11 cellular contexts compared by ENCODE assay signal in genomic region chr2:160353166-160353565, GRCh38.
DNase-seq lines count a peak whose midpoint lies in the region; ATAC-seq, FAIRE-seq and TF ChIP-seq lines count a peak whose summit lies in the region.
"Had no signal": no experiment of that assay in that cellular context is flagged by ENCODE, and none has a peak within 500 bp of the region (broad histone marks: within the 10 kb centered on the region; RNA-seq: fewer than 3 reads in every experiment).

No MANE protein-coding gene starts in this region.

- H3K36me3 ChIP-seq in left ventricle myocardium inferior (no peaks in the 10 kb centered on the region), transverse colon (no peaks in the 10 kb centered on the region), thyroid gland (no peaks in the 10 kb centered on the region)
- H3K36me3 ChIP-seq: cardiac muscle cell had no signal

- DNase-seq in left ventricle myocardium inferior (no peak), left cardiac atrium (no peak), NAMALWA (ENCODE audit: low spot score) (peak; percentile 37), T47D (ENCODE audit: low read depth in 1 of 2, low spot score in 1 of 2) (peak; percentile 3 to 44), transverse colon (no peak), urothelium cell line (ENCODE audit: low spot score) (no peak), Right ventricle myocardium inferior (ENCODE audit: missing footprints) (no peak), thyroid gland (no peak)
- DNase-seq: NCI-H187 treated with DMSO at 0.1 percent for 48 hours, occipital lobe had no signal

- in situ Hi-C loops in T47D (cut with HindIII; ENCODE audit: low pct_unique_long_range_greater_than_20kb, low sequenced_read_pairs) (no loop called here), transverse colon (cut with MboI; ENCODE audit: low pct_ligation_motif_present in 1 of 4, low pct_unique_long_range_greater_than_20kb in 1 of 4, low sequenced_read_pairs in 3 of 4) (no loop called here)

- TF ChIP-seq EP300 in transverse colon (IDR thresholded peaks at IDR 0.05; ENCODE audit: low read depth), result no peak

- H3K4me3 ChIP-seq in left ventricle myocardium inferior, result no peak overlapping the region
- no peak overlapping the region for H3K4me3 ChIP-seq in transverse colon
- H3K4me3 ChIP-seq in thyroid gland (replicated peaks in 1 of 3), result no peak overlapping the region
- H3K4me3 ChIP-seq: cardiac muscle cell had no signal

- 33 to 53% methylated on average over 1 of the region's 1 CpG for WGBS in transverse colon (ENCODE audit: low coverage in 1 of 2), 2 donors
- WGBS in thyroid gland, 2 donors, result 57% methylated on average over 1 of the region's 1 CpG

- ATAC-seq in left cardiac atrium, result no peak
- no peak for ATAC-seq in Right ventricle myocardium inferior

- no peak for TF ChIP-seq POLR2A in transverse colon (IDR thresholded peaks at IDR 0.05)
- no peak for TF ChIP-seq POLR2A in thyroid gland (IDR thresholded peaks at IDR 0.05)

- TF ChIP-seq CTCF in left ventricle myocardium inferior (IDR thresholded peaks at IDR 0.05; ENCODE audit: borderline replicate concordance) (peak; percentile 29), transverse colon (IDR thresholded peaks at IDR 0.05) (peak in 4 of 5 experiments; percentile 23 to 26 (median 24)), thyroid gland (IDR thresholded peaks at IDR 0.05) (peak in 1 of 6 experiments; percentile 4)

- intact Hi-C loops in left ventricle myocardium inferior (cut with micrococcal nuclease) (no loop called here), left cardiac atrium (cut with DNase I) (no loop called here), transverse colon (cut with DNase I; ENCODE audit: low total_unique reads) (no loop called here), Right ventricle myocardium inferior (cut with DNase I) (no loop called here), thyroid gland (cut with DNase I) (no loop called here)

- H3K27ac ChIP-seq in left ventricle myocardium inferior (replicated peaks) (peak overlapping the region; percentile 5), transverse colon (peak overlapping the region in 2 of 4 donors; percentile 25 to 44), thyroid gland (no peak overlapping the region)
- H3K27ac ChIP-seq: cardiac muscle cell had no signal

- H3K4me1 ChIP-seq in left ventricle myocardium inferior (peaks cover 96% of the 10 kb centered on the region), transverse colon (peaks cover 6 to 37% (median 11%) of the 10 kb centered on the region in 4 donors), thyroid gland (peaks cover 11% of the 10 kb centered on the region in 2 donors)

- H3K9me3 ChIP-seq in left ventricle myocardium inferior (replicated peaks) (no peaks in the 10 kb centered on the region), transverse colon (no peaks in the 10 kb centered on the region), thyroid gland (no peaks in the 10 kb centered on the region)

- no peak for FAIRE-seq in urothelium cell line (lab: Jason Lieb, UNC)

- no peaks in the 10 kb centered on the region for H3K27me3 ChIP-seq in left ventricle myocardium inferior (ENCODE audit: low read depth)
- peaks cover 3% of the 10 kb centered on the region for H3K27me3 ChIP-seq in transverse colon
- no peaks in the 10 kb centered on the region for H3K27me3 ChIP-seq in thyroid gland
- H3K27me3 ChIP-seq: cardiac muscle cell had no signal

Comparison
In these comparisons a context has a peak if more than half of its experiments do, and no peak if none do; other contexts are left out.
1. DNase-seq: peak in NAMALWA (single experiment) and T47D (2 of 2); none in left ventricle myocardium inferior (single experiment), left cardiac atrium (single experiment), transverse colon (single experiment), urothelium cell line (single experiment), Right ventricle myocardium inferior (single experiment) and thyroid gland (0 of 2).